20 cellular contexts compared by ENCODE assay signal in the genomic region with DNA sequence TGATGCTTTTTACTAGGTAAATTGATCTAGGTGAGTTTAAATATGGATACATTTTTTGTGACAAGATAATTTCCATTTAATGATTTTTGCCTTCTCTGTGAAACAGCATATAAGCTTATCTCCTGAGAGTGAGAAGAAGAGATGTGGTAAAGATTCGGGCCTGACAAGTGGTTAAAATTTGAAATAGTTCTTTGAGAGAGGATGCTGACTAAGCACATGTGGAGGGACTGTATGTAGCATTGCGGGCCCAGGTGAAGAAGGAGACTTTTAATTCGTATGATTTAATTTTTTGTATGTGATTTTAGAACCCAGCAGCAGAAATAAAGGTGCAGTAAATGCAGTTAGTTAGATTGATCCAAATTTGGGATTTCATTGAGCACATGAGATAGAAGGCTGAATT. TPM values are rescaled to one million over a fixed set of nuclear protein-coding genes. Genes with fewer than 3 reads are reported as not detected.
A peak's percentile ranks its signal among the peaks of the same experiment; 100 is the strongest.
DNase-seq lines count a peak whose midpoint lies in the region; ATAC-seq and TF ChIP-seq lines count a peak whose summit lies in the region.
"Had no signal": no experiment of that assay in that cellular context is flagged by ENCODE, and none has a peak within 500 bp of the region (broad histone marks: within the 10 kb centered on the region; RNA-seq: fewer than 3 reads in every experiment).

No MANE protein-coding gene starts in this region.

- H3K36me3 Mint-ChIP-seq in natural killer cell, result no peaks in the 10 kb centered on the region
- H3K36me3 Mint-ChIP-seq in natural killer cell treated with Interleukin-12 subunit alpha and Interleukin-12 subunit beta and Interleukin-15 and Interleukin-18, amount 100 ng/mL, for 72 hours, result peaks cover 7% of the 10 kb centered on the region
- peaks cover 3 to 5% (median 3%) of the 10 kb centered on the region in 3 donors for H3K36me3 Mint-ChIP-seq in immature natural killer cell
- peaks cover 18% of the 10 kb centered on the region for H3K36me3 Mint-ChIP-seq in activated CD4-positive, alpha-beta T cell treated with anti-CD3 and anti-CD28 coated beads, Interleukin-2, amount 10 ng/mL, durations not matched to agents 7 days and 5 days (ENCODE audit: low read depth)

- H3K27ac Mint-ChIP-seq in natural killer cell (peak overlapping the region; percentile 26 to 44), immature natural killer cell (peak overlapping the region in 5 of 6 donors; percentile 1 to 58 (median 10))
- peak overlapping the region in 1 of 2 donors; percentile 8 for H3K27ac Mint-ChIP-seq in natural killer cell treated with Interleukin-12 subunit alpha and Interleukin-12 subunit beta and Interleukin-15 and Interleukin-18, amount 100 ng/mL, for 72 hours
- no peak overlapping the region for H3K27ac Mint-ChIP-seq in activated CD4-positive, alpha-beta T cell treated with anti-CD3 and anti-CD28 coated beads, Interleukin-2, amount 10 ng/mL, durations not matched to agents 7 days and 5 days

- H3K27me3 Mint-ChIP-seq in natural killer cell (ENCODE audit: low read depth in 2 of 2), result no peaks in the 10 kb centered on the region
- no peaks in the 10 kb centered on the region for H3K27me3 Mint-ChIP-seq in natural killer cell treated with Interleukin-12 subunit alpha and Interleukin-12 subunit beta and Interleukin-15 and Interleukin-18, amount 100 ng/mL, for 72 hours
- H3K27me3 Mint-ChIP-seq in immature natural killer cell (ENCODE audit: low read depth in 3 of 3), result peaks cover 0 to 3% (median 2%) of the 10 kb centered on the region in 3 donors
- H3K27me3 Mint-ChIP-seq in activated CD4-positive, alpha-beta T cell treated with anti-CD3 and anti-CD28 coated beads, Interleukin-2, amount 10 ng/mL, durations not matched to agents 7 days and 5 days, result no peaks in the 10 kb centered on the region

- no peak overlapping the region for H3K4me3 ChIP-seq in IMR-90 (ENCODE audit: insufficient read depth, low read depth, low read length)
- H3K4me3 ChIP-seq: GM12878 had no signal

- H3K4me2 ChIP-seq in IMR-90 (ENCODE audit: low read depth, low read length), result no peak overlapping the region

- peaks cover 3% of the 10 kb centered on the region; the same call in 1 of the 2 replicates for H4K20me1 ChIP-seq in IMR-90 (ENCODE audit: insufficient read depth, low read length)

- POLR2A ChIA-PET in IMR-90 (lab: Charles Lee; ENCODE audit: unreplicated experiment), result no interaction called here
- POLR2A ChIA-PET in activated CD4-positive, alpha-beta T cell treated with anti-CD3 and anti-CD28 coated beads, Interleukin-2, amount 10 ng/mL, durations not matched to agents 7 days and 5 days (lab: Charles Lee), result no interaction called here

- H2BK20ac ChIP-seq in IMR-90 (ENCODE audit: low read depth, low read length), result no peak overlapping the region

- in situ Hi-C loops in IMR-90 (cut with MboI; ENCODE audit: low sequenced_read_pairs), result no loop called here

- TF ChIP-seq RAD21 in IMR-90 (IDR thresholded peaks at IDR 0.05; ENCODE audit: low read length), result no peak

- no peak overlapping the region for H2AK5ac ChIP-seq in IMR-90 (ENCODE audit: low read depth, low read length)

- peaks cover 4 to 33% of the 10 kb centered on the region in 2 experiments for H3K79me1 ChIP-seq in IMR-90 (ENCODE audit: low read depth in 1 of 2, low read length in 2 of 2)

- no peak overlapping the region for H3K4ac ChIP-seq in IMR-90 (ENCODE audit: low read depth, low read length)

- H3K4me1 Mint-ChIP-seq in natural killer cell, result peaks cover 41 to 49% of the 10 kb centered on the region in 2 donors
- H3K4me1 Mint-ChIP-seq in natural killer cell treated with Interleukin-12 subunit alpha and Interleukin-12 subunit beta and Interleukin-15 and Interleukin-18, amount 100 ng/mL, for 72 hours (ENCODE audit: low read depth in 2 of 2), result peaks cover 29 to 39% of the 10 kb centered on the region in 2 donors
- H3K4me1 Mint-ChIP-seq in immature natural killer cell, result peaks cover 31 to 51% of the 10 kb centered on the region in 2 donors
- peaks cover 17% of the 10 kb centered on the region for H3K4me1 Mint-ChIP-seq in activated CD4-positive, alpha-beta T cell treated with anti-CD3 and anti-CD28 coated beads, Interleukin-2, amount 10 ng/mL, durations not matched to agents 7 days and 5 days

- ATAC-seq in natural killer cell (peak in 2 of 3 donors; percentile 61 to 65), IMR-90 (ENCODE audit: low read depth) (no peak)
- no peak for ATAC-seq in natural killer cell treated with Interleukin-12 subunit alpha and Interleukin-12 subunit beta and Interleukin-15 and Interleukin-18, amount 100 ng/mL, for 72 hours
- ATAC-seq: GM12878, Panc1 had no signal

- no peak for TF ChIP-seq POLR2A in IMR-90 (IDR thresholded peaks at IDR 0.05; ENCODE audit: low read depth, low read length)

- dilution Hi-C loops in IMR-90 (cut with HindIII; ENCODE audit: low sequenced_read_pairs, unreplicated experiment), result no loop called here

- H2BK120ac ChIP-seq in IMR-90 (ENCODE audit: low read depth, low read length), result no peak overlapping the region

- H3K4me3 Mint-ChIP-seq in natural killer cell, result no peak overlapping the region
- no peak overlapping the region for H3K4me3 Mint-ChIP-seq in natural killer cell treated with Interleukin-12 subunit alpha and Interleukin-12 subunit beta and Interleukin-15 and Interleukin-18, amount 100 ng/mL, for 72 hours
- peak overlapping the region in 1 of 5 donors; percentile 0 for H3K4me3 Mint-ChIP-seq in immature natural killer cell
- no peak overlapping the region for H3K4me3 Mint-ChIP-seq in activated CD4-positive, alpha-beta T cell treated with anti-CD3 and anti-CD28 coated beads, Interleukin-2, amount 10 ng/mL, durations not matched to agents 7 days and 5 days

- no peak overlapping the region for H3K18ac ChIP-seq in IMR-90 (ENCODE audit: low read depth, low read length)

- no peaks in the 10 kb centered on the region for H3K9me3 ChIP-seq in IMR-90 (ENCODE audit: control insufficient read depth, insufficient read depth, low read length)
- H3K9me3 ChIP-seq: BE2C had no signal

- no peak overlapping the region for H3K56ac ChIP-seq in IMR-90 (ENCODE audit: extremely low read depth, insufficient read depth, low read length)

- BruUV-seq in IMR-90 (replicated peaks; lab: Mats Ljungman, UMichigan), result no TSS peak

- H4K5ac ChIP-seq in IMR-90 (ENCODE audit: low read depth, low read length), result no peak overlapping the region

- intact Hi-C loops in natural killer cell (cut with micrococcal nuclease) (no loop called here), IMR-90 (cut with micrococcal nuclease) (no loop called here)

- DNase-seq in natural killer cell (no peak), IMR-90 (no peak), immature natural killer cell (no peak), NCI-H510A treated with DMSO at 0.1 percent for 48 hours (lab: John Stamatoyannopoulos, UW) (no peak), Ammon's horn (ENCODE audit: low spot score) (no peak)
- DNase-seq in natural killer cell treated with Interleukin-12 subunit alpha and Interleukin-12 subunit beta and Interleukin-15 and Interleukin-18, amount 100 ng/mL, for 72 hours (ENCODE audit: low spot score), result no peak
- DNase-seq in activated CD4-positive, alpha-beta T cell treated with anti-CD3 and anti-CD28 coated beads, Interleukin-2, amount 10 ng/mL, durations not matched to agents 7 days and 5 days, result no peak
- DNase-seq: BE2C, DMS 273 treated with DMSO at 0.1 percent for 48 hours, GDM1, HCEC 1CT, KBM-7, NCI-H1092, NCI-H146, NCI-H2081, NCI-H510A, NCI-H82 had no signal

- H3K23ac ChIP-seq in IMR-90 (ENCODE audit: low read depth, low read length), result no peak overlapping the region

- H2BK5ac ChIP-seq in IMR-90 (ENCODE audit: low read depth, low read length, poor library complexity, severe bottlenecking), result no peak overlapping the region

- no peak overlapping the region for H3K27ac ChIP-seq in IMR-90 (ENCODE audit: insufficient read depth, low read length)
- H3K27ac ChIP-seq: HL-60 had no signal

- no peak overlapping the region for H3K14ac ChIP-seq in IMR-90 (replicated peaks; ENCODE audit: low read depth, low read length)

- peaks cover 2% of the 10 kb centered on the region; the same call in 1 of the 2 replicates for H3K36me3 ChIP-seq in IMR-90 (ENCODE audit: control insufficient read depth, insufficient read depth, low read length)

- H3K4me1 ChIP-seq in IMR-90 (ENCODE audit: control insufficient read depth, insufficient read depth, low read length), result peaks cover under 1% of the 10 kb centered on the region; the same call in 1 of the 2 replicates
- H3K4me1 ChIP-seq: BE2C had no signal

- H4K8ac ChIP-seq in IMR-90 (ENCODE audit: low read depth in 2 of 2, low read length in 2 of 2), result no peak overlapping the region

- H3K27me3 ChIP-seq in IMR-90 (ENCODE audit: control insufficient read depth, insufficient read depth, low read length), result no peaks in the 10 kb centered on the region
- H3K27me3 ChIP-seq: BE2C had no signal

- H2BK15ac ChIP-seq in IMR-90 (ENCODE audit: low read depth, low read length), result no peak overlapping the region

- CTCF ChIA-PET in IMR-90 (lab: Yijun Ruan, JAX), result no interaction called here
- CTCF ChIA-PET in activated CD4-positive, alpha-beta T cell treated with anti-CD3 and anti-CD28 coated beads, Interleukin-2, amount 10 ng/mL, durations not matched to agents 7 days and 5 days (lab: Charles Lee), result no interaction called here

- H3K9ac ChIP-seq in IMR-90 (ENCODE audit: low read depth, low read length), result no peak overlapping the region

- H2AFZ ChIP-seq in IMR-90 (replicated peaks; ENCODE audit: low read length, poor library complexity), result no peak overlapping the region

- 93% methylated on average over 2 of the region's 3 CpGs; no CpG with 5 or more reads in 1 of the 2 experiments for WGBS in IMR-90 (ENCODE audit: extremely low coverage in 2 of 2, insufficient read length in 1 of 2), 2 experiments

- no peak overlapping the region for H2AK9ac ChIP-seq in IMR-90 (replicated peaks; ENCODE audit: low read depth, low read length, poor library complexity)

- H3K9me1 ChIP-seq in IMR-90 (ENCODE audit: insufficient read depth, low read length), result peaks cover under 1% of the 10 kb centered on the region; the same call in 1 of the 2 replicates

- H3K9me3 Mint-ChIP-seq in natural killer cell (no peaks in the 10 kb centered on the region), immature natural killer cell (no peaks in the 10 kb centered on the region)
- no peaks in the 10 kb centered on the region for H3K9me3 Mint-ChIP-seq in natural killer cell treated with Interleukin-12 subunit alpha and Interleukin-12 subunit beta and Interleukin-15 and Interleukin-18, amount 100 ng/mL, for 72 hours
- H3K9me3 Mint-ChIP-seq in activated CD4-positive, alpha-beta T cell treated with anti-CD3 and anti-CD28 coated beads, Interleukin-2, amount 10 ng/mL, durations not matched to agents 7 days and 5 days, result no peaks in the 10 kb centered on the region

- H4K91ac ChIP-seq in IMR-90 (ENCODE audit: insufficient read depth, low read depth, low read length), result no peak overlapping the region

- no peak for TF ChIP-seq CTCF in natural killer cell (IDR thresholded peaks at IDR 0.05)
- no peak for TF ChIP-seq CTCF in IMR-90 (conservative IDR thresholded peaks at IDR 0.05; ENCODE audit: low read depth, low read length)

RNA-seq across cellular contexts. Expression of gene RPRD2, which starts 51.9 kb away (rescaled TPM):
- 10 to 100 TPM; 30.3 to 38.8 (median 34.0) TPM for total RNA-seq in natural killer cell
- total RNA-seq in natural killer cell treated with Interleukin-12 subunit alpha and Interleukin-12 subunit beta and Interleukin-15 and Interleukin-18, amount 100 ng/mL, for 72 hours, result 10 to 100 TPM; 23.9 to 24.8 TPM
- 3.9 and 5.3 TPM in 2 replicates for total RNA-seq in IMR-90 (2012; rRNA removed)
- 11.6 and 13.9 TPM in 2 replicates for polyA plus RNA-seq in IMR-90 (2012; rRNA removed)
- polyA plus RNA-seq in IMR-90 (2012; cell fraction: cytosol; rRNA removed), result 3.2 and 5.2 TPM in 2 replicates
- 6.9 and 11.9 TPM in 2 replicates for polyA plus RNA-seq in IMR-90 (2012; cell fraction: nucleus; rRNA removed; ENCODE audit: low replicate concordance)
- 10 to 100 TPM in 2 of 3 donors, 1 to 10 TPM in 1; 9.1 to 31.0 (median 13.2) TPM for polyA plus RNA-seq in immature natural killer cell
- total RNA-seq in activated CD4-positive, alpha-beta T cell treated with anti-CD3 and anti-CD28 coated beads, Interleukin-2, amount 10 ng/mL, durations not matched to agents 7 days and 5 days, result 10 to 100 TPM; 36.4 to 43.6 TPM

Comparison
In these comparisons a context has a peak if more than half of its experiments do, and no peak if none do; other contexts are left out.
1. ATAC-seq: peak in natural killer cell (2 of 3); none in natural killer cell treated with Interleukin-12 subunit alpha and Interleukin-12 subunit beta and Interleukin-15 and Interleukin-18, amount 100 ng/mL, for 72 hours (0 of 2) and IMR-90 (single experiment).